In genomic region chr3:123075359-123075758, GRCh38 we compare ENCODE assay signal across 1 cellular context.
TF ChIP-seq lines count a peak whose summit lies in the region.

No MANE protein-coding gene starts in this region.

TF ChIP-seq in HepG2, 621 proteins besides CTCF, POLR2A, EP300 and RAD21 (continued from another document):
- no peak for TF ChIP-seq ZBTB10 (CRISPR knock-in tag; IDR thresholded peaks at IDR 0.05; ENCODE audit: borderline replicate concordance)
- no peak for TF ChIP-seq MBNL3 (CRISPR knock-in tag; conservative IDR thresholded peaks at IDR 0.05)
